In genomic region chr2:173749315-173749714, GRCh38 we compare ENCODE assay signal across 12 cellular contexts.
DNase-seq lines count a peak whose midpoint lies in the region; ATAC-seq, FAIRE-seq and TF ChIP-seq lines count a peak whose summit lies in the region.
"Had no signal": no experiment of that assay in that cellular context is flagged by ENCODE, and none has a peak within 500 bp of the region (broad histone marks: within the 10 kb centered on the region; RNA-seq: fewer than 3 reads in every experiment).

No MANE protein-coding gene starts in this region.

- no peak for ATAC-seq in HG02885 (IDR thresholded peaks at IDR 0.05; ENCODE audit: poor library complexity, unreplicated experiment)
- ATAC-seq: left colon had no signal

- TF ChIP-seq POLR2A in GM12891 (IDR thresholded peaks at IDR 0.05; ENCODE audit: low read depth, low read length) = no peak

- TF ChIP-seq CTCF in C4-2B (conservative IDR thresholded peaks at IDR 0.05) = peak; percentile 47
- TF ChIP-seq CTCF in astrocyte of the cerebellum (IDR thresholded peaks at IDR 0.05; ENCODE audit: low read depth, low read length, missing control alignments) = peak; percentile 47

- DNase-seq in KBM-7 (peak; percentile 11), astrocyte of the cerebellum (ENCODE audit: low read depth) (peak; percentile 12), left kidney (ENCODE audit: low read depth, low spot score) (peak; percentile 76), NCI-H510A (lab: John Stamatoyannopoulos, UW) (no peak), GM12891 (ENCODE audit: insufficient read length, low spot score) (no peak)
- no peak for DNase-seq in activated effector memory CD4-positive, alpha-beta T cell treated with anti-CD3 and anti-CD28 coated beads, Interleukin-2, amount 50 U/mL, for 16 hours
- DNase-seq: activated CD8-positive, alpha-beta memory T cell treated with anti-CD3 and anti-CD28 coated beads, Interleukin-2, amount 50 U/mL, for 4 hours; left colon; MV-4-11; stimulated activated naive CD4-positive, alpha-beta T cell had no signal

- H3K27ac ChIP-seq in C4-2B = no peak overlapping the region

- FAIRE-seq in GM12891 (lab: Jason Lieb, UNC) = no peak

- in situ Hi-C loops in KBM-7 (cut with MboI; ENCODE audit: low pct_unique_long_range_greater_than_20kb, low sequenced_read_pairs) = no loop called here
- in situ Hi-C loops in astrocyte of the cerebellum (cut with HindIII; ENCODE audit: low sequenced_read_pairs) = no loop called here

- H3K4me3 ChIP-seq in astrocyte of the cerebellum (ENCODE audit: low read depth, low read length) = no peak overlapping the region

TF ChIP-seq in GM12891, 5 proteins besides CTCF, POLR2A, EP300 and RAD21:
- TF ChIP-seq POLR2AphosphoS5 (IDR thresholded peaks at IDR 0.05; ENCODE audit: low read depth, low read length) (no peak), TAF1 (IDR thresholded peaks at IDR 0.05; ENCODE audit: low read depth, low read length) (no peak), PAX5 (IDR thresholded peaks at IDR 0.05; ENCODE audit: insufficient read depth, low read length, severe bottlenecking) (no peak), SPI1 (IDR thresholded peaks at IDR 0.05; ENCODE audit: low read depth, low read length) (no peak), POU2F2 (IDR thresholded peaks at IDR 0.05; ENCODE audit: low read depth, low read length) (no peak)

Comparison
In these comparisons a context has a peak if more than half of its experiments do, and no peak if none do; other contexts are left out.
1. DNase-seq: peak in KBM-7 (single experiment), astrocyte of the cerebellum (single experiment) and left kidney (single experiment); none in NCI-H510A (single experiment), activated effector memory CD4-positive, alpha-beta T cell treated with anti-CD3 and anti-CD28 coated beads, Interleukin-2, amount 50 U/mL, for 16 hours (single experiment) and GM12891 (single experiment).